30 cellular contexts compared by ENCODE assay signal in the genomic region with DNA sequence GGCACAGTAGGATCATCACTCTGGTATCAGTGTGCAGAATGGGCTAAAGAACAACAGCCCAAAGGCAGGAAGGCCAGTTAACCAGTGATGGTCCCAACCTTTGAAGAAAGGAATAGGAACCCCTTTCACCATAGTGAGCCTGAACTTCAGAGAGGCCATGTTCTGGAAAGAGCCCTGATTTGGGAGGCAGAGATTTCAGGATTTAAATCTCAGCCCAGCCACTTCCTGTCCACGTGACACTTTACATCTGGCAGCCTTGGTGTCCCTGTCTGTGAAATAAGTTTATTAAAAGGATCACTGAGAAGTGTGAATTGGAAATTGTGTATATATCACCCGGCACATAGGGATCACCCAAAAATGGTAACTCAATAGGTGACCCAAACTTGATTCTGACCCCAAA. TPM values are rescaled to one million over a fixed set of nuclear protein-coding genes. Genes with fewer than 3 reads are reported as not detected.
"Had no signal": no experiment of that assay in that cellular context is flagged by ENCODE, and none has a peak within 500 bp of the region (broad histone marks: within the 10 kb centered on the region; RNA-seq: fewer than 3 reads in every experiment).

No MANE protein-coding gene starts in this region.

- H3K27ac Mint-ChIP-seq: dendritic cell treated with granulocyte-macrophage colony-stimulating factor and Interleukin-4, amounts not matched to agents 40 ng/mL and 50 ng/mL, for 4 days; effector memory CD8-positive, alpha-beta T cell; endodermal cell; immature natural killer cell; mesothelial cell of epicardium; naive B cell had no signal

- H3K4me1 Mint-ChIP-seq: immature natural killer cell, mesothelial cell of epicardium had no signal

- H3K9me3 Mint-ChIP-seq: effector memory CD8-positive, alpha-beta T cell; immature natural killer cell had no signal

- H3K4me3 ChIP-seq: colonic mucosa, esophagus squamous epithelium, gastrocnemius medialis, heart left ventricle, hepatocyte, left ventricle myocardium inferior, lower lobe of right lung, mucosa of descending colon had no signal

- DNase-seq: colonic mucosa; cortex of kidney; effector CD8-positive, alpha-beta T cell; effector memory CD8-positive, alpha-beta T cell; endodermal cell; erythroblast; esophagus squamous epithelium; foreskin fibroblast; foreskin melanocyte; gastrocnemius medialis; hypothalamus; immature natural killer cell; islet precursor cell; kidney; kidney glomerular epithelial cell; left colon; left ventricle myocardium inferior; lower lobe of right lung; mesenchymal stem cell; mucosa of descending colon; naive B cell had no signal

- H3K36me3 Mint-ChIP-seq: immature natural killer cell had no signal

- H3K4me3 Mint-ChIP-seq: dendritic cell treated with granulocyte-macrophage colony-stimulating factor and Interleukin-4, amounts not matched to agents 40 ng/mL and 50 ng/mL, for 4 days; effector memory CD8-positive, alpha-beta T cell; endodermal cell; immature natural killer cell; mesothelial cell of epicardium; naive B cell had no signal

RNA-seq across cellular contexts. Expression of a gene that starts 13.0 kb away (rescaled TPM):
- total RNA-seq: colonic mucosa, endodermal cell, esophagus mucosa, esophagus squamous epithelium, gastrocnemius medialis, glomerular endothelial cell, left colon, left lobe of liver, left ventricle myocardium inferior, lower lobe of right lung, mesenteric fat pad, myocyte had no signal

RNA-seq across cellular contexts. Expression of a gene that starts 47.2 kb away (rescaled TPM):
- total RNA-seq: endodermal cell, mesothelial cell of epicardium had no signal
